9 cellular contexts compared by ENCODE assay signal in genomic region chr14:68548194-68549056, GRCh38.
DNase-seq lines count a peak whose midpoint lies in the region; ATAC-seq and FAIRE-seq lines count a peak whose summit lies in the region.
"Had no signal": no experiment of that assay in that cellular context is flagged by ENCODE, and none has a peak within 500 bp of the region (broad histone marks: within the 10 kb centered on the region; RNA-seq: fewer than 3 reads in every experiment).

No MANE protein-coding gene starts in this region.

- no peak overlapping the region for H3K4me3 ChIP-seq in mesodermal cell (ENCODE audit: extremely low read depth, insufficient read depth, low read length, poor library complexity, severe bottlenecking)

- H3K27ac Mint-ChIP-seq in activated naive CD8-positive, alpha-beta T cell treated with anti-CD3 and anti-CD28 coated beads, Interleukin-2, amount 50 U/mL, for 24 hours: no peak overlapping the region

- H3K4me3 Mint-ChIP-seq in activated naive CD8-positive, alpha-beta T cell treated with anti-CD3 and anti-CD28 coated beads, Interleukin-2, amount 50 U/mL, for 24 hours: no peak overlapping the region

- WGBS in mesodermal cell (ENCODE audit: insufficient coverage in 2 of 2), 2 experiments: 55 to 69% methylated on average over 8 of the region's 14 CpGs

- H3K4me1 ChIP-seq in mesodermal cell (ENCODE audit: control insufficient read depth, insufficient read depth, low read length, poor library complexity, severe bottlenecking): peaks cover 55% of the 10 kb centered on the region

- no peaks in the 10 kb centered on the region for H3K9me3 Mint-ChIP-seq in activated naive CD8-positive, alpha-beta T cell treated with anti-CD3 and anti-CD28 coated beads, Interleukin-2, amount 50 U/mL, for 24 hours

- H3K9me3 ChIP-seq in mesodermal cell (ENCODE audit: control insufficient read depth, low read length): no peaks in the 10 kb centered on the region

- FAIRE-seq in urothelium cell line (lab: Jason Lieb, UNC): peak; percentile 62
- FAIRE-seq: TTC549 had no signal

- no peak for ATAC-seq in activated naive CD8-positive, alpha-beta T cell treated with anti-CD3 and anti-CD28 coated beads, Interleukin-2, amount 50 U/mL, for 24 hours

- H3K27me3 Mint-ChIP-seq in activated naive CD8-positive, alpha-beta T cell treated with anti-CD3 and anti-CD28 coated beads, Interleukin-2, amount 50 U/mL, for 24 hours: no peaks in the 10 kb centered on the region

- H3K36me3 Mint-ChIP-seq in activated naive CD8-positive, alpha-beta T cell treated with anti-CD3 and anti-CD28 coated beads, Interleukin-2, amount 50 U/mL, for 24 hours (ENCODE audit: low read depth): no peaks in the 10 kb centered on the region

- H3K36me3 ChIP-seq in mesodermal cell (ENCODE audit: control insufficient read depth, insufficient read depth, low read length): no peaks in the 10 kb centered on the region

- DNase-seq in NCI-H2227 (lab: John Stamatoyannopoulos, UW; ENCODE audit: unreplicated experiment) (peak; percentile 22), NCI-H2227 treated with DMSO at 0.1 percent for 48 hours (lab: John Stamatoyannopoulos, UW) (no peak), ecto neural progenitor cell (ENCODE audit: low spot score) (peak; percentile 72), urothelium cell line (ENCODE audit: low spot score) (peak; percentile 68), NCI-H128 (lab: John Stamatoyannopoulos, UW; ENCODE audit: unreplicated experiment) (no peak), NCI-H446 treated with DMSO at 0.1 percent for 48 hours (lab: John Stamatoyannopoulos, UW) (no peak)
- no peak for DNase-seq in activated naive CD8-positive, alpha-beta T cell treated with anti-CD3 and anti-CD28 coated beads, Interleukin-2, amount 50 U/mL, for 24 hours

- H3K4me1 Mint-ChIP-seq in activated naive CD8-positive, alpha-beta T cell treated with anti-CD3 and anti-CD28 coated beads, Interleukin-2, amount 50 U/mL, for 24 hours: peaks cover 9% of the 10 kb centered on the region

- peak overlapping the region; percentile 83 for H3K27ac ChIP-seq in mesodermal cell (ENCODE audit: low read depth, low read length, severe bottlenecking)

Comparison
In these comparisons a context has a peak if more than half of its experiments do, and no peak if none do; other contexts are left out.
1. DNase-seq: peak in NCI-H2227 (single experiment), ecto neural progenitor cell (single experiment) and urothelium cell line (single experiment); none in NCI-H2227 treated with DMSO at 0.1 percent for 48 hours (single experiment), NCI-H128 (single experiment), activated naive CD8-positive, alpha-beta T cell treated with anti-CD3 and anti-CD28 coated beads, Interleukin-2, amount 50 U/mL, for 24 hours (single experiment) and NCI-H446 treated with DMSO at 0.1 percent for 48 hours (single experiment).